Comparison of ENCODE assay signal across 8 cellular contexts in genomic region chr19:47427241-47428176, GRCh38. TPM values are rescaled to one million over a fixed set of nuclear protein-coding genes. Genes with fewer than 3 reads are reported as not detected.
DNase-seq lines count a peak whose midpoint lies in the region; ATAC-seq, FAIRE-seq and TF ChIP-seq lines count a peak whose summit lies in the region.

No MANE protein-coding gene starts in this region.

- H3K27ac Mint-ChIP-seq in central memory CD8-positive, alpha-beta T cell (ENCODE audit: low read depth), result no peak overlapping the region

- peak overlapping the region; percentile 50 for H3K4me3 ChIP-seq in AG04450 (ENCODE audit: low read depth, low read length)

- TF ChIP-seq CTCF in AG04450 (IDR thresholded peaks at IDR 0.05; ENCODE audit: low read depth, low read length), result peak; percentile 91

- peak; percentile 88 for FAIRE-seq in GM19239 (lab: Jason Lieb, UNC)

- peaks cover 16% of the 10 kb centered on the region for H3K27me3 ChIP-seq in AG04450 (ENCODE audit: control insufficient read depth, insufficient read depth, low read length)

- CTCF ChIA-PET in AG04450 (lab: Charles Lee), result interaction anchor here (0.6 to 2.4 kb wide), 21 partner anchors 10 to 321 kb away, joined by 3 to 27 read pairs (median 5); partner anchors contain the start of gene DHX34

- peaks cover 56% of the 10 kb centered on the region for H3K27me3 Mint-ChIP-seq in central memory CD8-positive, alpha-beta T cell

- H3K36me3 Mint-ChIP-seq in central memory CD8-positive, alpha-beta T cell (ENCODE audit: insufficient read depth), result peaks cover 5% of the 10 kb centered on the region

- peaks cover 15% of the 10 kb centered on the region for H3K4me1 Mint-ChIP-seq in central memory CD8-positive, alpha-beta T cell

- POLR2A ChIA-PET in AG04450 (lab: Yijun Ruan, JAX), result interaction anchor here (0.6 to 1.3 kb wide), 6 partner anchors 18 to 1072 kb away, joined by 3 to 7 read pairs (median 4); no protein-coding TSS in a partner anchor

- DNase-seq in AG04450 (ENCODE audit: low read depth, low spot score) (no peak), GM19239 (ENCODE audit: insufficient read length, low spot score) (peak; percentile 86), NCI-H2107 treated with DMSO at 0.1 percent for 48 hours (lab: John Stamatoyannopoulos, UW; ENCODE audit: unreplicated experiment) (peak; percentile 23), kidney tubule cell (ENCODE audit: low spot score) (peak; percentile 61)
- peak; percentile 23 to 54 (median 47) for DNase-seq in activated CD4-positive, CD25-positive, alpha-beta regulatory T cell (lab: John Stamatoyannopoulos, UW)
- peak; percentile 46 to 62 for DNase-seq in central memory CD8-positive, alpha-beta T cell (ENCODE audit: low spot score in 2 of 2)
- peak; percentile 76 to 78 for DNase-seq in stimulated activated CD4-positive, alpha-beta T cell treated with anti-CD3 and anti-CD28 coated beads, Interleukin-2, amount 100 ng/mL, for 48 hours

- H3K4me3 Mint-ChIP-seq in central memory CD8-positive, alpha-beta T cell, result peak overlapping the region; percentile 7

- no peaks in the 10 kb centered on the region; the same call in 1 of the 2 replicates for H3K9me3 ChIP-seq in AG04450 (ENCODE audit: control insufficient read depth, insufficient read depth, low read length)

- no peaks in the 10 kb centered on the region for H3K9me3 Mint-ChIP-seq in central memory CD8-positive, alpha-beta T cell

- no peak for ATAC-seq in central memory CD8-positive, alpha-beta T cell (replicated peaks; ENCODE audit: extremely low read depth, poor library complexity, severe bottlenecking)
- no peak for ATAC-seq in GM19328 (IDR thresholded peaks at IDR 0.05; ENCODE audit: unreplicated experiment)

- peak overlapping the region; percentile 31 for H3K27ac ChIP-seq in AG04450 (ENCODE audit: low read depth, low read length)

RNA-seq across cellular contexts. Expression of gene MEIS3, which starts 8.2 kb away (rescaled TPM):
- 21.6 and 27.2 TPM in 2 replicates for polyA plus RNA-seq in AG04450 (2011; rRNA removed)
- polyA minus RNA-seq in AG04450 (2011; rRNA and poly(A)+ RNA removed), result 24.2 and 39.4 TPM in 2 replicates

RNA-seq across cellular contexts. Expression of gene SLC8A2, which starts 44.2 kb away (rescaled TPM):
- polyA plus RNA-seq in AG04450 (2011; rRNA removed), result 0.05 TPM in 1 of 2 replicates, not detected in the other
- polyA minus RNA-seq in AG04450 (2011; rRNA and poly(A)+ RNA removed), result 0.52 TPM in 1 of 2 replicates, not detected in the other

RNA-seq across cellular contexts. Expression of gene KPTN, which starts 56.5 kb away (rescaled TPM):
- polyA plus RNA-seq in AG04450 (2011; rRNA removed), result 5.7 and 7.4 TPM in 2 replicates
- 5.0 and 5.4 TPM in 2 replicates for polyA minus RNA-seq in AG04450 (2011; rRNA and poly(A)+ RNA removed)
